In genomic region chr5:139456776-139457175, GRCh38 we compare ENCODE assay signal across 25 cellular contexts. TPM values are rescaled to one million over a fixed set of nuclear protein-coding genes. Genes with fewer than 3 reads are reported as not detected.
DNase-seq lines count a peak whose midpoint lies in the region; ATAC-seq and TF ChIP-seq lines count a peak whose summit lies in the region.
"Had no signal": no experiment of that assay in that cellular context is flagged by ENCODE, and none has a peak within 500 bp of the region (broad histone marks: within the 10 kb centered on the region; RNA-seq: fewer than 3 reads in every experiment).

No MANE protein-coding gene starts in this region.

- H3K4me3 ChIP-seq in CD8-positive, alpha-beta T cell (ENCODE audit: low read depth, low read length): no peak overlapping the region
- no peak overlapping the region for H3K4me3 ChIP-seq in naive thymus-derived CD4-positive, alpha-beta T cell (ENCODE audit: low read length)
- H3K4me3 ChIP-seq in upper lobe of right lung (no peak overlapping the region), body of pancreas (no peak overlapping the region)
- H3K4me3 ChIP-seq: colonic mucosa, uterus had no signal

- peak overlapping the region; percentile 73 for H3K27ac Mint-ChIP-seq in T-helper 1 cell treated with Interleukin-12 subunit alpha and Interleukin-12 subunit beta and Interleukin-4 antibody, amounts not matched to agents 30 μg/mL and 1 μg/mL, for 36 hours
- H3K27ac Mint-ChIP-seq in CD8-positive, alpha-beta T cell: peak overlapping the region; percentile 94
- peak overlapping the region; percentile 99 for H3K27ac Mint-ChIP-seq in activated T-helper 1 cell treated with anti-CD3 and anti-CD28 coated beads, Interleukin-12 subunit alpha, Interleukin-12 subunit beta, Interleukin-2, Interleukin-4 antibody, amounts not matched to agents 30 ng/mL and 10 ng/mL and 1 ng/mL, durations not matched to agents 14 hours and 24 hours and 36 hours
- H3K27ac Mint-ChIP-seq in naive thymus-derived CD4-positive, alpha-beta T cell: peak overlapping the region; percentile 41 to 95 (median 90)

- no peak for TF ChIP-seq POLR2A in body of pancreas (IDR thresholded peaks at IDR 0.05)

- intact Hi-C loops in CD8-positive, alpha-beta T cell (cut with DNase I, micrococcal nuclease): no loop called here
- intact Hi-C loops in activated T-helper 1 cell treated with anti-CD3 and anti-CD28 coated beads, Interleukin-12 subunit alpha, Interleukin-12 subunit beta, Interleukin-2, Interleukin-4 antibody, amounts not matched to agents 30 ng/mL and 10 ng/mL and 1 ng/mL, durations not matched to agents 14 hours and 24 hours and 36 hours (cut with micrococcal nuclease): no loop called here
- intact Hi-C loops in naive thymus-derived CD4-positive, alpha-beta T cell (cut with micrococcal nuclease): loop anchor here in 1 of 2 donors (1.0 kb wide), 1 partner anchor 9 kb away; no protein-coding TSS in a partner anchor
- intact Hi-C loops in upper lobe of right lung (cut with DNase I) (no loop called here), body of pancreas (cut with DNase I) (no loop called here)

- H3K36me3 ChIP-seq in CD8-positive, alpha-beta T cell (ENCODE audit: insufficient read depth, low read length): no peaks in the 10 kb centered on the region
- no peaks in the 10 kb centered on the region for H3K36me3 ChIP-seq in naive thymus-derived CD4-positive, alpha-beta T cell (ENCODE audit: control insufficient read depth in 2 of 3, insufficient read depth in 3 of 3, low read length in 3 of 3)
- no peaks in the 10 kb centered on the region for H3K36me3 ChIP-seq in upper lobe of right lung
- H3K36me3 ChIP-seq in body of pancreas (replicated peaks in 1 of 2; ENCODE audit: insufficient read depth in 1 of 2, low read depth in 2 of 2): no peaks in the 10 kb centered on the region
- H3K36me3 ChIP-seq: colonic mucosa, uterus, WERI-Rb-1 had no signal

- H3K27me3 Mint-ChIP-seq in T-helper 1 cell treated with Interleukin-12 subunit alpha and Interleukin-12 subunit beta and Interleukin-4 antibody, amounts not matched to agents 30 μg/mL and 1 μg/mL, for 36 hours (ENCODE audit: low read depth): no peaks in the 10 kb centered on the region
- no peaks in the 10 kb centered on the region for H3K27me3 Mint-ChIP-seq in CD8-positive, alpha-beta T cell (ENCODE audit: low read depth)
- no peaks in the 10 kb centered on the region for H3K27me3 Mint-ChIP-seq in activated T-helper 1 cell treated with anti-CD3 and anti-CD28 coated beads, Interleukin-12 subunit alpha, Interleukin-12 subunit beta, Interleukin-2, Interleukin-4 antibody, amounts not matched to agents 30 ng/mL and 10 ng/mL and 1 ng/mL, durations not matched to agents 14 hours and 24 hours and 36 hours (ENCODE audit: insufficient read depth)
- no peaks in the 10 kb centered on the region for H3K27me3 Mint-ChIP-seq in naive thymus-derived CD4-positive, alpha-beta T cell

- no peak overlapping the region for H3K4me3 Mint-ChIP-seq in T-helper 1 cell treated with Interleukin-12 subunit alpha and Interleukin-12 subunit beta and Interleukin-4 antibody, amounts not matched to agents 30 μg/mL and 1 μg/mL, for 36 hours
- no peak overlapping the region for H3K4me3 Mint-ChIP-seq in CD8-positive, alpha-beta T cell
- no peak overlapping the region for H3K4me3 Mint-ChIP-seq in activated T-helper 1 cell treated with anti-CD3 and anti-CD28 coated beads, Interleukin-12 subunit alpha, Interleukin-12 subunit beta, Interleukin-2, Interleukin-4 antibody, amounts not matched to agents 30 ng/mL and 10 ng/mL and 1 ng/mL, durations not matched to agents 14 hours and 24 hours and 36 hours
- H3K4me3 Mint-ChIP-seq in naive thymus-derived CD4-positive, alpha-beta T cell: peak overlapping the region in 1 of 10 donors; percentile 34

- ATAC-seq in CD8-positive, alpha-beta T cell: no peak
- no peak for ATAC-seq in naive thymus-derived CD4-positive, alpha-beta T cell
- ATAC-seq in upper lobe of right lung (no peak), body of pancreas (no peak)
- ATAC-seq: left colon had no signal

- H3K27ac ChIP-seq in CD8-positive, alpha-beta T cell (ENCODE audit: low read depth, low read length): no peak overlapping the region
- no peak overlapping the region for H3K27ac ChIP-seq in naive thymus-derived CD4-positive, alpha-beta T cell (ENCODE audit: low read depth, low read length)
- H3K27ac ChIP-seq in upper lobe of right lung (no peak overlapping the region), body of pancreas (no peak overlapping the region)
- H3K27ac ChIP-seq: 22Rv1, colonic mucosa, uterus, WERI-Rb-1 had no signal

- H3K4me1 Mint-ChIP-seq in T-helper 1 cell treated with Interleukin-12 subunit alpha and Interleukin-12 subunit beta and Interleukin-4 antibody, amounts not matched to agents 30 μg/mL and 1 μg/mL, for 36 hours (ENCODE audit: low read depth): peaks cover 66% of the 10 kb centered on the region
- H3K4me1 Mint-ChIP-seq in CD8-positive, alpha-beta T cell (ENCODE audit: low read depth): peaks cover 62% of the 10 kb centered on the region
- H3K4me1 Mint-ChIP-seq in activated T-helper 1 cell treated with anti-CD3 and anti-CD28 coated beads, Interleukin-12 subunit alpha, Interleukin-12 subunit beta, Interleukin-2, Interleukin-4 antibody, amounts not matched to agents 30 ng/mL and 10 ng/mL and 1 ng/mL, durations not matched to agents 14 hours and 24 hours and 36 hours (ENCODE audit: low read depth): peaks cover 74% of the 10 kb centered on the region
- H3K4me1 Mint-ChIP-seq in naive thymus-derived CD4-positive, alpha-beta T cell: peaks cover 33 to 75% (median 63%) of the 10 kb centered on the region in 7 donors

- CTCF ChIA-PET in CD8-positive, alpha-beta T cell (lab: Charles Lee): interaction anchor here (2.9 kb wide), 1 partner anchor 34 kb away, joined by 14 read pairs; no protein-coding TSS in a partner anchor
- CTCF ChIA-PET in naive thymus-derived CD4-positive, alpha-beta T cell (lab: Charles Lee): no interaction called here

- no peak for TF ChIP-seq CTCF in CD8-positive, alpha-beta T cell (IDR thresholded peaks at IDR 0.05)
- no peak for TF ChIP-seq CTCF in upper lobe of right lung (IDR thresholded peaks at IDR 0.05)
- TF ChIP-seq CTCF in body of pancreas (IDR thresholded peaks at IDR 0.05): no peak

- no peaks in the 10 kb centered on the region for H3K36me3 Mint-ChIP-seq in T-helper 1 cell treated with Interleukin-12 subunit alpha and Interleukin-12 subunit beta and Interleukin-4 antibody, amounts not matched to agents 30 μg/mL and 1 μg/mL, for 36 hours (ENCODE audit: low read depth)
- no peaks in the 10 kb centered on the region for H3K36me3 Mint-ChIP-seq in CD8-positive, alpha-beta T cell
- H3K36me3 Mint-ChIP-seq in activated T-helper 1 cell treated with anti-CD3 and anti-CD28 coated beads, Interleukin-12 subunit alpha, Interleukin-12 subunit beta, Interleukin-2, Interleukin-4 antibody, amounts not matched to agents 30 ng/mL and 10 ng/mL and 1 ng/mL, durations not matched to agents 14 hours and 24 hours and 36 hours (ENCODE audit: low read depth): no peaks in the 10 kb centered on the region
- no peaks in the 10 kb centered on the region for H3K36me3 Mint-ChIP-seq in naive thymus-derived CD4-positive, alpha-beta T cell

- DNase-seq in T-helper 1 cell (no peak), OCI-M2 (lab: John Stamatoyannopoulos, UW; ENCODE audit: unreplicated experiment) (no peak), upper lobe of right lung (no peak), body of pancreas (no peak)
- no peak for DNase-seq in CD8-positive, alpha-beta T cell
- no peak for DNase-seq in activated T-helper 1 cell treated with anti-CD3 and anti-CD28 coated beads, Interleukin-12 subunit alpha, Interleukin-12 subunit beta, Interleukin-2, Interleukin-4 antibody, amounts not matched to agents 30 ng/mL and 10 ng/mL and 1 ng/mL, durations not matched to agents 14 hours and 24 hours and 36 hours (ENCODE audit: low spot score)
- no peak for DNase-seq in naive thymus-derived CD4-positive, alpha-beta T cell
- DNase-seq: AML-193; colonic mucosa; EL; HCEC 1CT; left colon; NCI-H187; NCI-H2227 treated with DMSO at 0.1 percent for 48 hours; NCI-H774; OCI-M1; SIG-M5; small intestine; stimulated activated CD4-positive, alpha-beta T cell treated with anti-CD3 and anti-CD28 coated beads, Interleukin-4, amount 100 ng/mL, for 24 hours; uterus; WERI-Rb-1 had no signal

- WGBS in body of pancreas, 2 donors: 81 to 88% methylated on average over 12 of the region's 12 CpGs

- no peaks in the 10 kb centered on the region for H3K27me3 ChIP-seq in CD8-positive, alpha-beta T cell (ENCODE audit: insufficient read depth, low read length)
- H3K27me3 ChIP-seq in naive thymus-derived CD4-positive, alpha-beta T cell (ENCODE audit: control insufficient read depth in 2 of 2, insufficient read depth in 2 of 2, low read length in 2 of 2): no peaks in the 10 kb centered on the region
- H3K27me3 ChIP-seq in upper lobe of right lung (no peaks in the 10 kb centered on the region), body of pancreas (no peaks in the 10 kb centered on the region)
- H3K27me3 ChIP-seq: colonic mucosa, uterus had no signal

- H3K4me1 ChIP-seq in CD8-positive, alpha-beta T cell (ENCODE audit: insufficient read depth, low read length): peaks cover 63% of the 10 kb centered on the region
- peaks cover 45 to 61% of the 10 kb centered on the region in 2 donors for H3K4me1 ChIP-seq in naive thymus-derived CD4-positive, alpha-beta T cell (ENCODE audit: control insufficient read depth in 2 of 2, insufficient read depth in 2 of 2, low read length in 2 of 2)
- peaks cover 11% of the 10 kb centered on the region for H3K4me1 ChIP-seq in upper lobe of right lung
- H3K4me1 ChIP-seq in body of pancreas: peaks cover 8% of the 10 kb centered on the region
- H3K4me1 ChIP-seq: uterus had no signal

- H3K9me3 ChIP-seq in CD8-positive, alpha-beta T cell (ENCODE audit: low read length): no peaks in the 10 kb centered on the region
- no peaks in the 10 kb centered on the region for H3K9me3 ChIP-seq in naive thymus-derived CD4-positive, alpha-beta T cell (ENCODE audit: control insufficient read depth in 2 of 3, low read length in 3 of 3)
- H3K9me3 ChIP-seq in upper lobe of right lung (no peaks in the 10 kb centered on the region), body of pancreas (no peaks in the 10 kb centered on the region)
- H3K9me3 ChIP-seq: colonic mucosa, uterus had no signal

- POLR2A ChIA-PET in CD8-positive, alpha-beta T cell (lab: Charles Lee): interaction anchor here (1.0 kb wide), 1 partner anchor 25 kb away, joined by 3 read pairs; no protein-coding TSS in a partner anchor
- POLR2A ChIA-PET in naive thymus-derived CD4-positive, alpha-beta T cell (lab: Charles Lee): interaction anchor here (1.2 to 5.6 kb wide), 4 partner anchors 13 to 34 kb away, joined by 7 to 23 read pairs (median 8); partner anchors contain the start of genes DNAJC18 and STING1

- H3K9me3 Mint-ChIP-seq in T-helper 1 cell treated with Interleukin-12 subunit alpha and Interleukin-12 subunit beta and Interleukin-4 antibody, amounts not matched to agents 30 μg/mL and 1 μg/mL, for 36 hours: no peaks in the 10 kb centered on the region
- no peaks in the 10 kb centered on the region for H3K9me3 Mint-ChIP-seq in CD8-positive, alpha-beta T cell
- H3K9me3 Mint-ChIP-seq in activated T-helper 1 cell treated with anti-CD3 and anti-CD28 coated beads, Interleukin-12 subunit alpha, Interleukin-12 subunit beta, Interleukin-2, Interleukin-4 antibody, amounts not matched to agents 30 ng/mL and 10 ng/mL and 1 ng/mL, durations not matched to agents 14 hours and 24 hours and 36 hours: peaks cover 6% of the 10 kb centered on the region
- H3K9me3 Mint-ChIP-seq in naive thymus-derived CD4-positive, alpha-beta T cell: peaks cover 0 to 1% (median 0%) of the 10 kb centered on the region in 11 donors

RNA-seq across cellular contexts. Expression of gene ECSCR, which starts 5.8 kb away (rescaled TPM):
- total RNA-seq in CD8-positive, alpha-beta T cell: not detected
- total RNA-seq in activated T-helper 1 cell treated with anti-CD3 and anti-CD28 coated beads, Interleukin-12 subunit alpha, Interleukin-12 subunit beta, Interleukin-2, Interleukin-4 antibody, amounts not matched to agents 30 ng/mL and 10 ng/mL and 1 ng/mL, durations not matched to agents 14 hours and 24 hours and 36 hours: 1.3 and 1.4 TPM in 2 replicates
- under 1 TPM in 3 of 5 experiments, not detected in 2; 0.37 to 0.73 (median 0.38) TPM for total RNA-seq in naive thymus-derived CD4-positive, alpha-beta T cell
- under 1 TPM in 1 of 2 donors, not detected in 1; 0.19 TPM for polyA plus RNA-seq in naive thymus-derived CD4-positive, alpha-beta T cell
- total RNA-seq in upper lobe of right lung (47.2 TPM), body of pancreas (1 to 10 TPM; 2.6 to 6.2 TPM)
- total RNA-seq: HT-29 had no signal

RNA-seq across cellular contexts. Expression of gene SMIM33, which starts 14.0 kb away (rescaled TPM):
- not detected for total RNA-seq in CD8-positive, alpha-beta T cell
- total RNA-seq in activated T-helper 1 cell treated with anti-CD3 and anti-CD28 coated beads, Interleukin-12 subunit alpha, Interleukin-12 subunit beta, Interleukin-2, Interleukin-4 antibody, amounts not matched to agents 30 ng/mL and 10 ng/mL and 1 ng/mL, durations not matched to agents 14 hours and 24 hours and 36 hours: 0.29 and 0.39 TPM in 2 replicates
- total RNA-seq in naive thymus-derived CD4-positive, alpha-beta T cell: under 1 TPM in 3 of 5 experiments, not detected in 2; 0.14 to 0.99 (median 0.27) TPM
- under 1 TPM; 0.09 to 0.64 TPM for polyA plus RNA-seq in naive thymus-derived CD4-positive, alpha-beta T cell
- total RNA-seq in upper lobe of right lung: not detected
- not detected for total RNA-seq in body of pancreas
- total RNA-seq: subcutaneous adipose tissue, uterus had no signal

RNA-seq across cellular contexts. Expression of gene DNAJC18, which starts 17.5 kb away (rescaled TPM):
- 10 to 100 TPM in 1 of 2 experiments, 1 to 10 TPM in 1; 8.0 to 10.2 TPM for total RNA-seq in CD8-positive, alpha-beta T cell
- 30.0 and 36.3 TPM in 2 replicates for total RNA-seq in activated T-helper 1 cell treated with anti-CD3 and anti-CD28 coated beads, Interleukin-12 subunit alpha, Interleukin-12 subunit beta, Interleukin-2, Interleukin-4 antibody, amounts not matched to agents 30 ng/mL and 10 ng/mL and 1 ng/mL, durations not matched to agents 14 hours and 24 hours and 36 hours
- total RNA-seq in naive thymus-derived CD4-positive, alpha-beta T cell: 1 to 10 TPM; 2.2 to 9.7 (median 4.9) TPM
- 1 to 10 TPM; 3.8 to 6.8 TPM for polyA plus RNA-seq in naive thymus-derived CD4-positive, alpha-beta T cell
- total RNA-seq in upper lobe of right lung: 11.9 TPM
- total RNA-seq in body of pancreas: 1 to 10 TPM; 1.6 to 3.0 TPM

RNA-seq across cellular contexts. Expression of gene STING1, which starts 25.8 kb away (rescaled TPM):
- 10 to 100 TPM; 55.0 to 57.8 TPM for total RNA-seq in CD8-positive, alpha-beta T cell
- total RNA-seq in activated T-helper 1 cell treated with anti-CD3 and anti-CD28 coated beads, Interleukin-12 subunit alpha, Interleukin-12 subunit beta, Interleukin-2, Interleukin-4 antibody, amounts not matched to agents 30 ng/mL and 10 ng/mL and 1 ng/mL, durations not matched to agents 14 hours and 24 hours and 36 hours: 213 and 226 TPM in 2 replicates
- 100 to 1,000 TPM; 124 to 213 (median 130) TPM for total RNA-seq in naive thymus-derived CD4-positive, alpha-beta T cell
- 100 to 1,000 TPM in 1 of 2 donors, 10 to 100 TPM in 1; 84.6 to 150 TPM for polyA plus RNA-seq in naive thymus-derived CD4-positive, alpha-beta T cell
- 102 TPM for total RNA-seq in upper lobe of right lung
- total RNA-seq in body of pancreas: 10 to 100 TPM in 1 of 2 donors, 1 to 10 TPM in 1; 6.7 to 24.4 TPM

RNA-seq across cellular contexts. Expression of gene SPATA24, which starts 52.9 kb away (rescaled TPM):
- total RNA-seq in CD8-positive, alpha-beta T cell: 1 to 10 TPM; 2.2 to 3.0 TPM
- 4.1 and 5.3 TPM in 2 replicates for total RNA-seq in activated T-helper 1 cell treated with anti-CD3 and anti-CD28 coated beads, Interleukin-12 subunit alpha, Interleukin-12 subunit beta, Interleukin-2, Interleukin-4 antibody, amounts not matched to agents 30 ng/mL and 10 ng/mL and 1 ng/mL, durations not matched to agents 14 hours and 24 hours and 36 hours
- 1 to 10 TPM; 4.4 to 7.6 (median 5.8) TPM for total RNA-seq in naive thymus-derived CD4-positive, alpha-beta T cell
- polyA plus RNA-seq in naive thymus-derived CD4-positive, alpha-beta T cell: 1 to 10 TPM; 4.6 to 6.6 TPM
- 4.5 TPM for total RNA-seq in upper lobe of right lung
- total RNA-seq in body of pancreas: 10 to 100 TPM in 1 of 2 donors, not detected in 1; 18.9 TPM
